19 cellular contexts compared by ENCODE assay signal in the genomic region with DNA sequence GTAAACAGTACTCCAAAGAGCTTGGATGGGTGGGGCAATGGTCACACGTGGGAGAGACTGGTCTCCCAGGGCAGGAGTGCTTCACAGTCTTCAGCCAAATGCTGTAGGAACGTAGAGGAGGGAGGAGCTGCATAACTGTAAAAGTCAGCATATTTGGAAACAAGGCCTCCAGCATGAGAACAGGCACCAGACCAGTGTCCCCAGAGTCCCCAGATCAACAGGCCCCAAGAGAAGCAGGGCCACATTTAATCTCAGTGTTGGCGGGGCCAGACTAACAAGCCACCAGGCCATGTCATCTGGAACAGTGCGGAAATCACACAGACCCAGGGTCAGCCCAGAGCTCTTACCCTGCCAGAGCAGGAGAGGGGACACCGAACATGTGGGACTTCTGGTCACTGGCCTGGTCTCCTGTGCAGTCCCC.
DNase-seq lines count a peak whose midpoint lies in the region; ATAC-seq and TF ChIP-seq lines count a peak whose summit lies in the region.
"Had no signal": no experiment of that assay in that cellular context is flagged by ENCODE, and none has a peak within 500 bp of the region (broad histone marks: within the 10 kb centered on the region; RNA-seq: fewer than 3 reads in every experiment).

No MANE protein-coding gene starts in this region.

- no peak overlapping the region for H3K4me3 ChIP-seq in breast epithelium
- no peak overlapping the region for H3K4me3 ChIP-seq in mammary epithelial cell (replicated peaks in 1 of 3; ENCODE audit: insufficient read depth in 1 of 3, low read depth in 2 of 3, low read length in 3 of 3)
- H3K4me3 ChIP-seq in heart right ventricle, result no peak overlapping the region
- H3K4me3 ChIP-seq in parathyroid adenoma (ENCODE audit: low read depth, low read length), result no peak overlapping the region
- no peak overlapping the region for H3K4me3 ChIP-seq in tibial nerve
- H3K4me3 ChIP-seq in foreskin fibroblast (ENCODE audit: low read depth in 1 of 2, low read length in 2 of 2), result no peak overlapping the region
- H3K4me3 ChIP-seq: smooth muscle cell had no signal

- TF ChIP-seq CTCF in breast epithelium (IDR thresholded peaks at IDR 0.05) (no peak), mammary epithelial cell (conservative IDR thresholded peaks at IDR 0.05 in 1 of 2, IDR thresholded peaks at IDR 0.05 in 1 of 2; ENCODE audit: extremely low read depth in 1 of 2, insufficient read depth in 1 of 2, low read depth in 1 of 2, low read length in 2 of 2) (no peak), heart right ventricle (IDR thresholded peaks at IDR 0.05) (no peak), parathyroid adenoma (IDR thresholded peaks at IDR 0.05) (no peak), tibial nerve (IDR thresholded peaks at IDR 0.05) (no peak), foreskin fibroblast (IDR thresholded peaks at IDR 0.05; ENCODE audit: low read depth, low read length) (no peak)

- in situ Hi-C loops in mammary epithelial cell (cut with MboI; ENCODE audit: low sequenced_read_pairs in 2 of 2), result no loop called here

- no peaks in the 10 kb centered on the region for H3K9me3 ChIP-seq in breast epithelium
- H3K9me3 ChIP-seq in mammary epithelial cell (replicated peaks; ENCODE audit: insufficient read depth, low read length), result no peaks in the 10 kb centered on the region
- no peaks in the 10 kb centered on the region for H3K9me3 ChIP-seq in heart right ventricle
- no peaks in the 10 kb centered on the region for H3K9me3 ChIP-seq in parathyroid adenoma (ENCODE audit: control insufficient read depth, low read length)
- no peaks in the 10 kb centered on the region for H3K9me3 ChIP-seq in tibial nerve

- no peak for DNase-seq in breast epithelium (ENCODE audit: low spot score in 2 of 2)
- no peak for DNase-seq in mammary epithelial cell
- DNase-seq in heart right ventricle, result peak; percentile 44 to 63
- DNase-seq in tibial nerve (ENCODE audit: low spot score in 2 of 2), result no peak
- DNase-seq in NCI-H526 treated with DMSO at 0.1 percent for 48 hours (lab: John Stamatoyannopoulos, UW), result no peak
- DNase-seq in foreskin fibroblast, result no peak
- DNase-seq: activated CD4-positive, alpha-beta T cell treated with anti-CD3 and anti-CD28 coated beads for 4 hours; activated CD8-positive, alpha-beta memory T cell treated with anti-CD3 and anti-CD28 coated beads, Interleukin-2, amount 50 U/mL, for 4 hours; activated naive CD4-positive, alpha-beta T cell; CD4-positive, CD25-positive, alpha-beta regulatory T cell; DMS53; Karpas-422; NCI-H1105 treated with DMSO at 0.1 percent for 48 hours; NCI-H2171 had no signal

- WGBS in mammary epithelial cell (ENCODE audit: low coverage, missing lambda C conversion rate), result 76% methylated on average over 4 of the region's 5 CpGs
- 58 to 73% methylated on average over 5 of the region's 5 CpGs for WGBS in heart right ventricle, 2 donors
- 52 to 72% methylated on average over 4 to 5 of the region's 5 CpGs for WGBS in tibial nerve, 2 donors

- H3K79me2 ChIP-seq in mammary epithelial cell (ENCODE audit: insufficient read depth, low read length) (no peaks in the 10 kb centered on the region), parathyroid adenoma (no peaks in the 10 kb centered on the region)

- no peak overlapping the region for H3K9ac ChIP-seq in mammary epithelial cell (ENCODE audit: insufficient read depth, low read length)
- no peak overlapping the region for H3K9ac ChIP-seq in parathyroid adenoma

- peak overlapping the region; percentile 40 to 88 for H3K27ac ChIP-seq in breast epithelium
- no peak overlapping the region for H3K27ac ChIP-seq in mammary epithelial cell (ENCODE audit: insufficient read depth, low read depth, low read length)
- peak overlapping the region; percentile 40 to 85 (median 77) for H3K27ac ChIP-seq in heart right ventricle
- H3K27ac ChIP-seq in parathyroid adenoma, result peak overlapping the region; percentile 67
- H3K27ac ChIP-seq in tibial nerve, result peak overlapping the region; percentile 64 to 91 (median 88)
- H3K27ac ChIP-seq: 22Rv1, epithelial cell of prostate had no signal

- H3K27me3 ChIP-seq in breast epithelium, result no peaks in the 10 kb centered on the region
- no peaks in the 10 kb centered on the region for H3K27me3 ChIP-seq in mammary epithelial cell (ENCODE audit: insufficient read depth, low read length)
- no peaks in the 10 kb centered on the region for H3K27me3 ChIP-seq in heart right ventricle
- H3K27me3 ChIP-seq in parathyroid adenoma (ENCODE audit: control insufficient read depth, insufficient read depth, low read length), result no peaks in the 10 kb centered on the region
- H3K27me3 ChIP-seq in tibial nerve, result no peaks in the 10 kb centered on the region

- H3K4me1 ChIP-seq in breast epithelium, result peaks cover 0 to 9% of the 10 kb centered on the region in 2 donors
- no peaks in the 10 kb centered on the region for H3K4me1 ChIP-seq in mammary epithelial cell (ENCODE audit: insufficient read depth, low read length)
- peaks cover 0 to 50% (median 16%) of the 10 kb centered on the region in 9 donors for H3K4me1 ChIP-seq in heart right ventricle
- no peaks in the 10 kb centered on the region for H3K4me1 ChIP-seq in parathyroid adenoma
- H3K4me1 ChIP-seq in tibial nerve, result peaks cover 0 to 75% (median 38%) of the 10 kb centered on the region in 4 donors

- H3K36me3 ChIP-seq in breast epithelium (no peaks in the 10 kb centered on the region), mammary epithelial cell (ENCODE audit: insufficient read depth, low read length) (no peaks in the 10 kb centered on the region), heart right ventricle (no peaks in the 10 kb centered on the region), parathyroid adenoma (ENCODE audit: control insufficient read depth, insufficient read depth, low read length) (no peaks in the 10 kb centered on the region), tibial nerve (peaks cover 0 to 10% (median 0%) of the 10 kb centered on the region in 3 donors)

- no peak for TF ChIP-seq POLR2A in breast epithelium (IDR thresholded peaks at IDR 0.05)
- TF ChIP-seq POLR2A in tibial nerve (IDR thresholded peaks at IDR 0.05), result no peak

- dilution Hi-C loops in mammary epithelial cell (cut with HindIII; ENCODE audit: low sequenced_read_pairs), result no loop called here

- ATAC-seq in heart right ventricle (peak; percentile 43 to 63 (median 57)), SK-N-SH treated with all-trans-retinoic acid at 6 μM for 48 hours (no peak)

- CTCF ChIA-PET in mammary epithelial cell (lab: Charles Lee; ENCODE audit: low non-redundant PET), result no interaction called here

- no peaks in the 10 kb centered on the region for H4K20me1 ChIP-seq in mammary epithelial cell (ENCODE audit: insufficient read depth, low read length)

- TF ChIP-seq EP300 in tibial nerve (IDR thresholded peaks at IDR 0.05), result peak in 1 of 2 donors; percentile 20

- H2AFZ ChIP-seq in mammary epithelial cell (ENCODE audit: low read depth, low read length) (no peak overlapping the region), parathyroid adenoma (no peak overlapping the region)

- H3K4me2 ChIP-seq in mammary epithelial cell (ENCODE audit: insufficient read depth, low read depth, low read length) (no peak overlapping the region), parathyroid adenoma (ENCODE audit: low read length) (no peak overlapping the region)

- no TSS peak for BruUV-seq in mammary epithelial cell (replicated peaks; lab: Mats Ljungman, UMichigan)

- intact Hi-C loops in breast epithelium (cut with DNase I; ENCODE audit: low total_unique reads), result no loop called here
- intact Hi-C loops in mammary epithelial cell (cut with micrococcal nuclease), result no loop called here
- intact Hi-C loops in heart right ventricle (cut with DNase I), result loop anchor here in 3 of 10 donors (5.0 to 10.0 kb wide), 3 partner anchors 58 to 116 kb away; partner anchors contain the start of gene DNAJC27 (in 1 of the 3)

TF ChIP-seq in SK-N-SH treated with all-trans-retinoic acid at 6 μM for 48 hours, 23 proteins besides CTCF, POLR2A, EP300 and RAD21 (continues in another document):
- TF ChIP-seq CSDC2 (CRISPR knock-in tag; IDR thresholded peaks at IDR 0.05) (no peak), RARB (CRISPR knock-in tag; IDR thresholded peaks at IDR 0.05) (no peak), ZFP30 (CRISPR knock-in tag; IDR thresholded peaks at IDR 0.05) (no peak), SNAI2 (CRISPR knock-in tag; IDR thresholded peaks at IDR 0.05) (no peak), ZNF8 (CRISPR knock-in tag; IDR thresholded peaks at IDR 0.05) (no peak), ARNTL (CRISPR knock-in tag; IDR thresholded peaks at IDR 0.05; ENCODE audit: borderline replicate concordance, low read depth) (no peak), ZNF70 (CRISPR knock-in tag; IDR thresholded peaks at IDR 0.05) (no peak)
- TF ChIP-seq, protein P1, sequence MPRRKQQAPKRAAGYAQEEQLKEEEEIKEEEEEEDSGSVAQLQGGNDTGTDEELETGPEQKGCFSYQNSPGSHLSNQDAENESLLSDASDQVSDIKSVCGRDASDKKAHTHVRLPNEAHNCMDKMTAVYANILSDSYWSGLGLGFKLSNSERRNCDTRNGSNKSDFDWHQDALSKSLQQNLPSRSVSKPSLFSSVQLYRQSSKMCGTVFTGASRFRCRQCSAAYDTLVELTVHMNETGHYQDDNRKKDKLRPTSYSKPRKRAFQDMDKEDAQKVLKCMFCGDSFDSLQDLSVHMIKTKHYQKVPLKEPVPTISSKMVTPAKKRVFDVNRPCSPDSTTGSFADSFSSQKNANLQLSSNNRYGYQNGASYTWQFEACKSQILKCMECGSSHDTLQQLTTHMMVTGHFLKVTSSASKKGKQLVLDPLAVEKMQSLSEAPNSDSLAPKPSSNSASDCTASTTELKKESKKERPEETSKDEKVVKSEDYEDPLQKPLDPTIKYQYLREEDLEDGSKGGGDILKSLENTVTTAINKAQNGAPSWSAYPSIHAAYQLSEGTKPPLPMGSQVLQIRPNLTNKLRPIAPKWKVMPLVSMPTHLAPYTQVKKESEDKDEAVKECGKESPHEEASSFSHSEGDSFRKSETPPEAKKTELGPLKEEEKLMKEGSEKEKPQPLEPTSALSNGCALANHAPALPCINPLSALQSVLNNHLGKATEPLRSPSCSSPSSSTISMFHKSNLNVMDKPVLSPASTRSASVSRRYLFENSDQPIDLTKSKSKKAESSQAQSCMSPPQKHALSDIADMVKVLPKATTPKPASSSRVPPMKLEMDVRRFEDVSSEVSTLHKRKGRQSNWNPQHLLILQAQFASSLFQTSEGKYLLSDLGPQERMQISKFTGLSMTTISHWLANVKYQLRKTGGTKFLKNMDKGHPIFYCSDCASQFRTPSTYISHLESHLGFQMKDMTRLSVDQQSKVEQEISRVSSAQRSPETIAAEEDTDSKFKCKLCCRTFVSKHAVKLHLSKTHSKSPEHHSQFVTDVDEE (CRISPR knock-in tag; IDR thresholded peaks at IDR 0.05), result no peak

Comparison
In these comparisons a context has a peak if more than half of its experiments do, and no peak if none do; other contexts are left out.
1. DNase-seq: peak in heart right ventricle (2 of 2); none in breast epithelium (0 of 2), mammary epithelial cell (single experiment), tibial nerve (0 of 2), NCI-H526 treated with DMSO at 0.1 percent for 48 hours (single experiment) and foreskin fibroblast (0 of 2).